8 cellular contexts compared by ENCODE assay signal in the genomic region with DNA sequence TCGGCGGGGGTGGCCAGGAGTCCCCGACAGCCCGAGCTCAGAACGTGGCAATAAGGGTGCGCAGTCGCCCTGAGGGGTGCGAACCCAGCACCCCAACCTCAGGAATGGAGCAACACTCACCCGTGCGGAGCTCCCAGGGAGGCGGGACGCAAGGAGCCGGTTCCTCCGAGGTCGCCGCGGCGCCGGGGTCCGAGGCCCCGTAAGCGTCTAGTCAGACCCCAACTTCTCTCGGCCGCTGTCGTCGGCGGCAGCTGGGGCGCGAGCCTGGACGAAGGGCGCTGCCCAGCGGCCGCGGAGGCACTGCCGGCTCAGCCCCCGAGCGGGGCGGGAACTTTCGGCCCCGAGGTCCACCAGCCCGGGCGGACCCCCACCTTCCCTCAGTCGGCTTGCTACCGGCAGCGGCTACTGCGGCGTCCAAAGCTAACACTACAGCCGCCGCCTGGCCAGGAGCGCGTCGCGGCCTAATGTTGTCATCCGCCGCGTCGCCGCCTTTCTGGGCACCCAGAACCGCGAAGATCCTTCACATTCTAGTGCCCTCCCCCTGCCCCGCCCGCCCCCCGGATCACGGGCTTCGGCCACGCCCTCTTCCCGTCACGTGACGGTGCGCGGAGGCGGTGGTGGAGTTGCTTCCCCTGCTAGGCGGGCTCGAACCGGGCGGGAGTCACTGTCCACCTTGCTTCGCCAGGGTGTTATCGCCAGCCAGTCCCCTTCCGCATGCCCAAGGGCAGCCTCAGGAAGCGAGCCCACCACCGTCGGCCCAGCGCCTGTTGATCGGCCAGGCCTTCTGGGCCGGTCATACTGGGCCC. TPM values are rescaled to one million over a fixed set of nuclear protein-coding genes. Genes with fewer than 3 reads are reported as not detected.
DNase-seq lines count a peak whose midpoint lies in the region; ATAC-seq and TF ChIP-seq lines count a peak whose summit lies in the region.

A gene with protein sequence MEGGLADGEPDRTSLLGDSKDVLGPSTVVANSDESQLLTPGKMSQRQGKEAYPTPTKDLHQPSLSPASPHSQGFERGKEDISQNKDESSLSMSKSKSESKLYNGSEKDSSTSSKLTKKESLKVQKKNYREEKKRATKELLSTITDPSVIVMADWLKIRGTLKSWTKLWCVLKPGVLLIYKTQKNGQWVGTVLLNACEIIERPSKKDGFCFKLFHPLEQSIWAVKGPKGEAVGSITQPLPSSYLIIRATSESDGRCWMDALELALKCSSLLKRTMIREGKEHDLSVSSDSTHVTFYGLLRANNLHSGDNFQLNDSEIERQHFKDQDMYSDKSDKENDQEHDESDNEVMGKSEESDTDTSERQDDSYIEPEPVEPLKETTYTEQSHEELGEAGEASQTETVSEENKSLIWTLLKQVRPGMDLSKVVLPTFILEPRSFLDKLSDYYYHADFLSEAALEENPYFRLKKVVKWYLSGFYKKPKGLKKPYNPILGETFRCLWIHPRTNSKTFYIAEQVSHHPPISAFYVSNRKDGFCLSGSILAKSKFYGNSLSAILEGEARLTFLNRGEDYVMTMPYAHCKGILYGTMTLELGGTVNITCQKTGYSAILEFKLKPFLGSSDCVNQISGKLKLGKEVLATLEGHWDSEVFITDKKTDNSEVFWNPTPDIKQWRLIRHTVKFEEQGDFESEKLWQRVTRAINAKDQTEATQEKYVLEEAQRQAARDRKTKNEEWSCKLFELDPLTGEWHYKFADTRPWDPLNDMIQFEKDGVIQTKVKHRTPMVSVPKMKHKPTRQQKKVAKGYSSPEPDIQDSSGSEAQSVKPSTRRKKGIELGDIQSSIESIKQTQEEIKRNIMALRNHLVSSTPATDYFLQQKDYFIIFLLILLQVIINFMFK (minus strand): TSS at position 495 of the 806 bp plus-strand sequence. CDS start 72,220 bp downstream, outside the sequence.

- H3K27me3 ChIP-seq in ovary (no peaks in the 10 kb centered on the region), thyroid gland (no peaks in the 10 kb centered on the region)

- TF ChIP-seq POLR2A in ovary (IDR thresholded peaks at IDR 0.05) (peak; percentile 58), thyroid gland (IDR thresholded peaks at IDR 0.05) (peak in 1 of 2 donors; percentile 92)

- H3K36me3 ChIP-seq in ovary = no peaks in the 10 kb centered on the region
- no peaks in the 10 kb centered on the region for H3K36me3 ChIP-seq in thyroid gland

- no peaks in the 10 kb centered on the region for H3K27me3 Mint-ChIP-seq in activated naive CD8-positive, alpha-beta T cell treated with anti-CD3 and anti-CD28 coated beads for 36 hours

- peak within 1 kb of the TSS; percentile 90 for H3K4me3 Mint-ChIP-seq in activated naive CD8-positive, alpha-beta T cell treated with anti-CD3 and anti-CD28 coated beads for 36 hours

- peaks cover 7% of the 10 kb centered on the region for H3K36me3 Mint-ChIP-seq in activated naive CD8-positive, alpha-beta T cell treated with anti-CD3 and anti-CD28 coated beads for 36 hours

- H3K27ac ChIP-seq in ovary (peak within 1 kb of the TSS; percentile 73 to 93), thyroid gland (peak within 1 kb of the TSS; percentile 90 to 95 (median 93))

- peak; percentile 86 for ATAC-seq in HG02642 (IDR thresholded peaks at IDR 0.05; ENCODE audit: poor library complexity, unreplicated experiment)

- intact Hi-C loops in head of caudate nucleus (cut with DNase I) (loop anchor here (2.0 to 10.0 kb wide), 3 partner anchors 205 to 1045 kb away; partner anchors contain the start of genes BBS10, KRR1 and ZDHHC17), ovary (cut with DNase I) (no loop called here), thyroid gland (cut with DNase I) (no loop called here)

- peak; percentile 10 for TF ChIP-seq CTCF in GM12865 (IDR thresholded peaks at IDR 0.05; ENCODE audit: insufficient read depth, low read depth, low read length, missing control alignments)
- peak; percentile 21 to 26 (median 22) for TF ChIP-seq CTCF in ovary (IDR thresholded peaks at IDR 0.05)
- TF ChIP-seq CTCF in thyroid gland (IDR thresholded peaks at IDR 0.05) = peak in 3 of 6 experiments; percentile 25 to 45 (median 34)

- peaks cover 40% of the 10 kb centered on the region for H3K4me1 Mint-ChIP-seq in activated naive CD8-positive, alpha-beta T cell treated with anti-CD3 and anti-CD28 coated beads for 36 hours

- H3K27ac Mint-ChIP-seq in activated naive CD8-positive, alpha-beta T cell treated with anti-CD3 and anti-CD28 coated beads for 36 hours = peak within 1 kb of the TSS; percentile 99

- H3K4me1 ChIP-seq in ovary (ENCODE audit: insufficient read depth) = no peaks in the 10 kb centered on the region
- peaks cover 7 to 13% of the 10 kb centered on the region in 2 donors for H3K4me1 ChIP-seq in thyroid gland

- TF ChIP-seq EP300 in ovary (IDR thresholded peaks at IDR 0.05) = no peak

- H3K9me3 ChIP-seq in ovary (no peaks in the 10 kb centered on the region), thyroid gland (no peaks in the 10 kb centered on the region)

- 0% methylated on average over 64 to 85 of the region's 85 CpGs for WGBS in ovary, 3 donors
- 1% methylated on average over 11 to 27 of the region's 85 CpGs for WGBS in thyroid gland, 2 donors

- no peaks in the 10 kb centered on the region for H3K9me3 Mint-ChIP-seq in activated naive CD8-positive, alpha-beta T cell treated with anti-CD3 and anti-CD28 coated beads for 36 hours

- peak within 1 kb of the TSS; percentile 95 for H3K4me3 ChIP-seq in GM12865 (ENCODE audit: low read depth, low read length)
- H3K4me3 ChIP-seq in ovary = peak within 1 kb of the TSS; percentile 59
- peak within 1 kb of the TSS; percentile 74 to 95 (median 92) for H3K4me3 ChIP-seq in thyroid gland (replicated peaks in 1 of 3)

- peak; percentile 96 for DNase-seq in GM12865 (ENCODE audit: low read depth)
- peak; percentile 91 for DNase-seq in NCI-H1105 (lab: John Stamatoyannopoulos, UW)
- DNase-seq in SKM-1 treated with dmso at 0.1 percent for 144 hours (lab: John Stamatoyannopoulos, UW; ENCODE audit: unreplicated experiment) = peak; percentile 62
- peak; percentile 94 for DNase-seq in activated naive CD8-positive, alpha-beta T cell treated with anti-CD3 and anti-CD28 coated beads for 36 hours
- peak; percentile 91 to 99 (median 97) for DNase-seq in head of caudate nucleus
- DNase-seq in ovary = peak; percentile 94 to 97 (median 96)
- DNase-seq in thyroid gland = peak; percentile 93 to 96

RNA-seq across cellular contexts. Expression of the gene that starts here (rescaled TPM):
- 10 to 100 TPM; 84.4 to 85.7 TPM for total RNA-seq in activated naive CD8-positive, alpha-beta T cell treated with anti-CD3 and anti-CD28 coated beads for 36 hours
- 10 to 100 TPM; 54.1 to 63.0 (median 56.9) TPM for total RNA-seq in ovary
- 10 to 100 TPM; 12.5 to 20.0 TPM for polyA plus RNA-seq in ovary
- total RNA-seq in thyroid gland = 100 to 1,000 TPM in 1 of 4 donors, 10 to 100 TPM in 3; 69.8 to 112 (median 77.6) TPM

Comparison
In these comparisons a context has a peak if more than half of its experiments do, and no peak if none do; other contexts are left out.
1. Peak in every context shown above with its lines: DNase-seq, ATAC-seq, H3K4me3 ChIP-seq and H3K27ac ChIP-seq.